In the genomic region with DNA sequence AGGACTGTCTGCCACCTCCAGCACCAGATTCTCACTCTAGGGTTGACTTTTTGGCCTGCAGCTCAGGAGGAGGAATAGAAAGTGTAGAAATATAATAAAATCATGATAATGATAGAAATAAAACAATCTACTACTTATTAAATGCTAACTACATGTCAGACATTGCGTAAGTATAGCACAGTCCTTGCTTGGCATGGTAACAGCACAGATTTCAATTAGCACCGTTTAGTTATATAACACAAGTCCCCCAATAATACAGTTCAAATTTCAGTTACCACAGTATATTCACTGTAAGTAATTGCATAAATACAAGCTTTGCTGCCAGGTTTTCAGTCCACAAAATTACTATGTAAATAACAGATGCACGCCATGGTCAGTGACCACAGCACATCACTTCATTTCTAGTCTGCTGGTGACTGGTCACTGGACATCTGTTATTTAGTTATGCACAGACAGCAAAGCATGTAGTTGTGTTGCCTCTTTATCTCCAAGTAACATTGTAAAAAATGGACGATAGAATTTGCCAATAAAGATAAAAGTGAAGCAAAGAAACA, we compare ENCODE assay signal across 14 cellular contexts. TPM values are rescaled to one million over a fixed set of nuclear protein-coding genes. Genes with fewer than 3 reads are reported as not detected.
DNase-seq lines count a peak whose midpoint lies in the region; ATAC-seq and TF ChIP-seq lines count a peak whose summit lies in the region.
"Had no signal": no experiment of that assay in that cellular context is flagged by ENCODE, and none has a peak within 500 bp of the region (broad histone marks: within the 10 kb centered on the region; RNA-seq: fewer than 3 reads in every experiment).

No MANE protein-coding gene starts in this region.

- no peak overlapping the region for H3K23ac ChIP-seq in IMR-90 (ENCODE audit: low read depth, low read length)

- TF ChIP-seq POLR2A in IMR-90 (IDR thresholded peaks at IDR 0.05; ENCODE audit: low read depth, low read length) (no peak), sigmoid colon (IDR thresholded peaks at IDR 0.05) (no peak), erythroblast (IDR thresholded peaks at IDR 0.05; ENCODE audit: low read length) (no peak)

- no peak overlapping the region for H4K8ac ChIP-seq in IMR-90 (ENCODE audit: low read depth in 2 of 2, low read length in 2 of 2)

- no peak overlapping the region for H2AK9ac ChIP-seq in IMR-90 (replicated peaks; ENCODE audit: low read depth, low read length, poor library complexity)

- no peaks in the 10 kb centered on the region for H4K20me1 ChIP-seq in IMR-90 (ENCODE audit: insufficient read depth, low read length)

- no peak overlapping the region for H3K14ac ChIP-seq in IMR-90 (replicated peaks; ENCODE audit: low read depth, low read length)

- H3K9ac ChIP-seq in IMR-90 (ENCODE audit: low read depth, low read length) = no peak overlapping the region

- in situ Hi-C loops in IMR-90 (cut with MboI; ENCODE audit: low sequenced_read_pairs) = no loop called here

- no peak for TF ChIP-seq EP300 in sigmoid colon (IDR thresholded peaks at IDR 0.05)

- peaks cover 7% of the 10 kb centered on the region for H3K4me1 ChIP-seq in IMR-90 (ENCODE audit: control insufficient read depth, insufficient read depth, low read length)
- peaks cover 0 to 36% (median 22%) of the 10 kb centered on the region in 4 donors for H3K4me1 ChIP-seq in sigmoid colon

- no peak overlapping the region for H2BK5ac ChIP-seq in IMR-90 (ENCODE audit: low read depth, low read length, poor library complexity, severe bottlenecking)

- 83% methylated on average over 2 of the region's 4 CpGs; no CpG with 5 or more reads in 1 of the 2 experiments for WGBS in IMR-90 (ENCODE audit: extremely low coverage in 2 of 2, insufficient read length in 1 of 2), 2 experiments
- 31 to 71% methylated on average over 4 of the region's 4 CpGs for WGBS in sigmoid colon, 2 donors

- H2BK15ac ChIP-seq in IMR-90 (ENCODE audit: low read depth, low read length) = no peak overlapping the region

- TF ChIP-seq RAD21 in IMR-90 (IDR thresholded peaks at IDR 0.05; ENCODE audit: low read length) = no peak

- POLR2A ChIA-PET in IMR-90 (lab: Charles Lee; ENCODE audit: unreplicated experiment) = no interaction called here

- no peak for TF ChIP-seq CTCF in IMR-90 (conservative IDR thresholded peaks at IDR 0.05; ENCODE audit: low read depth, low read length)
- no peak for TF ChIP-seq CTCF in sigmoid colon (IDR thresholded peaks at IDR 0.05)

- peaks cover 5% of the 10 kb centered on the region; the same call in 1 of the 2 replicates for H3K9me1 ChIP-seq in IMR-90 (ENCODE audit: insufficient read depth, low read length)

- H3K4me3 ChIP-seq in IMR-90 (ENCODE audit: insufficient read depth, low read depth, low read length) (no peak overlapping the region), sigmoid colon (no peak overlapping the region)
- H3K4me3 ChIP-seq: thoracic aorta had no signal

- H3K27me3 ChIP-seq in IMR-90 (ENCODE audit: control insufficient read depth, insufficient read depth, low read length) (no peaks in the 10 kb centered on the region), sigmoid colon (no peaks in the 10 kb centered on the region)

- intact Hi-C loops in IMR-90 (cut with micrococcal nuclease) (loop anchor here (10.0 kb wide), 1 partner anchor 128 kb away; no protein-coding TSS in a partner anchor), left colon (cut with DNase I, micrococcal nuclease) (no loop called here), sigmoid colon (cut with DNase I) (loop anchor here (2.0 kb wide), 1 partner anchor 52 kb away; no protein-coding TSS in a partner anchor)

- no peak overlapping the region for H2BK120ac ChIP-seq in IMR-90 (ENCODE audit: low read depth, low read length)

- H3K4me2 ChIP-seq in IMR-90 (ENCODE audit: low read depth, low read length) = no peak overlapping the region

- H3K18ac ChIP-seq in IMR-90 (ENCODE audit: low read depth, low read length) = no peak overlapping the region

- DNase-seq in IMR-90 (peak; percentile 62), NCI-H69 (lab: John Stamatoyannopoulos, UW) (peak; percentile 93), left colon (no peak), sigmoid colon (no peak), erythroblast (lab: John Stamatoyannopoulos, UW) (no peak), anterior cingulate cortex (lab: John Stamatoyannopoulos, UW) (no peak)
- DNase-seq: activated CD8-positive, alpha-beta memory T cell treated with anti-CD3 and anti-CD28 coated beads, Interleukin-2, amount 10 ng/mL, durations not matched to agents 7 days and 5 days; central memory CD4-positive, alpha-beta T cell; effector memory CD4-positive, alpha-beta T cell; MV-4-11; posterior cingulate gyrus had no signal

- H3K36me3 ChIP-seq in IMR-90 (ENCODE audit: control insufficient read depth, insufficient read depth, low read length) = 0 out of 2 replicates have a peak, but pooled peaks cover 2% of the 10 kb centered on the region
- no peaks in the 10 kb centered on the region for H3K36me3 ChIP-seq in sigmoid colon
- H3K36me3 ChIP-seq: thoracic aorta had no signal

- CTCF ChIA-PET in IMR-90 (lab: Yijun Ruan, JAX) = interaction anchor here (1.8 kb wide), 1 partner anchor 53 kb away, joined by 5 read pairs; no protein-coding TSS in a partner anchor

- dilution Hi-C loops in IMR-90 (cut with HindIII; ENCODE audit: low sequenced_read_pairs, unreplicated experiment) = no loop called here

- no peak overlapping the region for H2BK20ac ChIP-seq in IMR-90 (ENCODE audit: low read depth, low read length)

- no peak overlapping the region for H4K5ac ChIP-seq in IMR-90 (ENCODE audit: low read depth, low read length)

- no peak overlapping the region for H2AFZ ChIP-seq in IMR-90 (replicated peaks; ENCODE audit: low read length, poor library complexity)

- no peaks in the 10 kb centered on the region for H3K9me3 ChIP-seq in IMR-90 (ENCODE audit: control insufficient read depth, insufficient read depth, low read length)
- no peaks in the 10 kb centered on the region for H3K9me3 ChIP-seq in sigmoid colon
- H3K9me3 ChIP-seq: thoracic aorta had no signal

- BruUV-seq in IMR-90 (replicated peaks; lab: Mats Ljungman, UMichigan) = no TSS peak

- ATAC-seq in IMR-90 (ENCODE audit: low read depth) = peak; percentile 42
- ATAC-seq in left colon = peak; percentile 48
- no peak for ATAC-seq in HG03378 (IDR thresholded peaks at IDR 0.05; ENCODE audit: unreplicated experiment)
- ATAC-seq: activated CD4-positive, CD25-positive, alpha-beta regulatory T cell treated with anti-CD3 and anti-CD28 coated beads, Interleukin-2, amount 50 U/mL, for 24 hours; activated CD8-positive, alpha-beta memory T cell treated with anti-CD3 and anti-CD28 coated beads, Interleukin-2, amount 10 ng/mL, durations not matched to agents 7 days and 5 days had no signal

- no peak overlapping the region for H4K91ac ChIP-seq in IMR-90 (ENCODE audit: insufficient read depth, low read depth, low read length)

- H3K4ac ChIP-seq in IMR-90 (ENCODE audit: low read depth, low read length) = no peak overlapping the region

- H3K27ac ChIP-seq in IMR-90 (ENCODE audit: insufficient read depth, low read length) (no peak overlapping the region), sigmoid colon (peak overlapping the region; percentile 42 to 71 (median 64))
- H3K27ac ChIP-seq: thoracic aorta had no signal

- no peak overlapping the region for H3K56ac ChIP-seq in IMR-90 (ENCODE audit: extremely low read depth, insufficient read depth, low read length)

- H2AK5ac ChIP-seq in IMR-90 (ENCODE audit: low read depth, low read length) = no peak overlapping the region

- no peaks in the 10 kb centered on the region for H3K79me1 ChIP-seq in IMR-90 (ENCODE audit: low read depth in 1 of 2, low read length in 2 of 2)

TF ChIP-seq in IMR-90, 13 proteins besides CTCF, POLR2A, EP300 and RAD21:
- no peak for TF ChIP-seq BHLHE40 (IDR thresholded peaks at IDR 0.05; ENCODE audit: low read depth, low read length)
- TF ChIP-seq CEBPB (IDR thresholded peaks at IDR 0.05; ENCODE audit: low read depth, low read length) = peak; percentile 66

RNA-seq across cellular contexts. Expression of gene GLT8D2, which starts 6.5 kb away (rescaled TPM):
- total RNA-seq in IMR-90 (2012; rRNA removed) (30.8 and 33.5 TPM in 2 replicates), left colon (1 to 10 TPM; 1.9 to 5.0 TPM), sigmoid colon (10 to 100 TPM; 12.5 to 53.2 (median 17.7) TPM)
- polyA plus RNA-seq in IMR-90 (2012; rRNA removed) (43.3 and 47.9 TPM in 2 replicates), sigmoid colon (1 to 10 TPM; 1.6 to 6.4 (median 4.2) TPM)
- 19.6 and 26.2 TPM in 2 replicates for polyA plus RNA-seq in IMR-90 (2012; cell fraction: cytosol; rRNA removed)
- polyA plus RNA-seq in IMR-90 (2012; cell fraction: nucleus; rRNA removed; ENCODE audit: low replicate concordance) = 11.9 and 45.6 TPM in 2 replicates

RNA-seq across cellular contexts. Expression of gene HCFC2, which starts 7.8 kb away (rescaled TPM):
- total RNA-seq in IMR-90 (2012; rRNA removed) (33.3 and 34.2 TPM in 2 replicates), left colon (10 to 100 TPM; 10.7 to 14.0 TPM), sigmoid colon (10 to 100 TPM; 35.7 to 53.6 (median 47.1) TPM)
- polyA plus RNA-seq in IMR-90 (2012; rRNA removed) (10.7 and 12.0 TPM in 2 replicates), sigmoid colon (1 to 10 TPM; 4.9 to 5.6 (median 5.4) TPM)
- 2.1 and 2.8 TPM in 2 replicates for polyA plus RNA-seq in IMR-90 (2012; cell fraction: cytosol; rRNA removed)
- 3.9 and 35.5 TPM in 2 replicates for polyA plus RNA-seq in IMR-90 (2012; cell fraction: nucleus; rRNA removed; ENCODE audit: low replicate concordance)

Comparison
In these comparisons a context has a peak if more than half of its experiments do, and no peak if none do; other contexts are left out.
1. DNase-seq: peak in IMR-90 (single experiment) and NCI-H69 (single experiment); none in left colon (0 of 2), sigmoid colon (single experiment), erythroblast (0 of 2) and anterior cingulate cortex (0 of 58).
2. intact Hi-C loops: an anchor here in IMR-90 (10.0 kb wide) and sigmoid colon (2.0 kb wide); none called in left colon.